Comparison of ENCODE assay signal across 1 cellular context in genomic region chr17:42980766-42981397, GRCh38.
TF ChIP-seq lines count a peak whose summit lies in the region.

No MANE protein-coding gene starts in this region.

TF ChIP-seq in HepG2, 621 proteins besides CTCF, POLR2A, EP300 and RAD21 (continued from another document and continues in another):
- TF ChIP-seq SNAI1 (CRISPR knock-in tag; IDR thresholded peaks at IDR 0.05; ENCODE audit: borderline replicate concordance): no peak
- no peak for TF ChIP-seq ZFP36L2 (CRISPR knock-in tag; IDR thresholded peaks at IDR 0.05)
- TF ChIP-seq ZNF207 (IDR thresholded peaks at IDR 0.05; ENCODE audit: borderline replicate concordance): no peak
- TF ChIP-seq SMYD3 (CRISPR knock-in tag; IDR thresholded peaks at IDR 0.05): no peak
- peak; percentile 92; the same call in 1 of the 2 replicates for TF ChIP-seq ZNF674 (CRISPR knock-in tag; IDR thresholded peaks at IDR 0.05; ENCODE audit: low read depth)
- TF ChIP-seq ZNF20 (CRISPR knock-in tag; IDR thresholded peaks at IDR 0.05): no peak
- no peak; the same call in 1 of the 2 replicates for TF ChIP-seq ZNF841 (CRISPR knock-in tag; IDR thresholded peaks at IDR 0.05; ENCODE audit: borderline replicate concordance)
- no peak for TF ChIP-seq TCF7L2 (IDR thresholded peaks at IDR 0.05; ENCODE audit: low read depth, low read length)
- 0 out of 2 replicates have a peak, but pooled peaks have one; percentile 6 for TF ChIP-seq ZSCAN20 (CRISPR knock-in tag; IDR thresholded peaks at IDR 0.05; ENCODE audit: borderline replicate concordance)
- TF ChIP-seq ZBTB42 (CRISPR knock-in tag; IDR thresholded peaks at IDR 0.05): 0 out of 2 replicates have a peak, but pooled peaks have one; percentile 16
- TF ChIP-seq ZNF225 (CRISPR knock-in tag; IDR thresholded peaks at IDR 0.05): peak; percentile 73; the same call in 1 of the 2 replicates
- no peak for TF ChIP-seq TBX3 (IDR thresholded peaks at IDR 0.05; ENCODE audit: borderline replicate concordance)
- TF ChIP-seq GATAD1 (CRISPR knock-in tag; IDR thresholded peaks at IDR 0.05): peak; percentile 67; the same call in 1 of the 2 replicates
- TF ChIP-seq NONO (IDR thresholded peaks at IDR 0.05): no peak
- TF ChIP-seq NONO (CRISPR knock-in tag; conservative IDR thresholded peaks at IDR 0.05): no peak
- TF ChIP-seq HNRNPH1 (optimal IDR thresholded peaks at IDR 0.05; ENCODE audit: low read depth, low read length): no peak
- TF ChIP-seq, protein P1, sequence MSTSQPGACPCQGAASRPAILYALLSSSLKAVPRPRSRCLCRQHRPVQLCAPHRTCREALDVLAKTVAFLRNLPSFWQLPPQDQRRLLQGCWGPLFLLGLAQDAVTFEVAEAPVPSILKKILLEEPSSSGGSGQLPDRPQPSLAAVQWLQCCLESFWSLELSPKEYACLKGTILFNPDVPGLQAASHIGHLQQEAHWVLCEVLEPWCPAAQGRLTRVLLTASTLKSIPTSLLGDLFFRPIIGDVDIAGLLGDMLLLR (CRISPR knock-in tag; IDR thresholded peaks at IDR 0.05): peak; percentile 49; the same call in 1 of the 2 replicates
- TF ChIP-seq GMEB2 (CRISPR knock-in tag; IDR thresholded peaks at IDR 0.05; ENCODE audit: low read depth): peak; percentile 27; the same call in 1 of the 2 replicates
- TF ChIP-seq, protein P2, sequence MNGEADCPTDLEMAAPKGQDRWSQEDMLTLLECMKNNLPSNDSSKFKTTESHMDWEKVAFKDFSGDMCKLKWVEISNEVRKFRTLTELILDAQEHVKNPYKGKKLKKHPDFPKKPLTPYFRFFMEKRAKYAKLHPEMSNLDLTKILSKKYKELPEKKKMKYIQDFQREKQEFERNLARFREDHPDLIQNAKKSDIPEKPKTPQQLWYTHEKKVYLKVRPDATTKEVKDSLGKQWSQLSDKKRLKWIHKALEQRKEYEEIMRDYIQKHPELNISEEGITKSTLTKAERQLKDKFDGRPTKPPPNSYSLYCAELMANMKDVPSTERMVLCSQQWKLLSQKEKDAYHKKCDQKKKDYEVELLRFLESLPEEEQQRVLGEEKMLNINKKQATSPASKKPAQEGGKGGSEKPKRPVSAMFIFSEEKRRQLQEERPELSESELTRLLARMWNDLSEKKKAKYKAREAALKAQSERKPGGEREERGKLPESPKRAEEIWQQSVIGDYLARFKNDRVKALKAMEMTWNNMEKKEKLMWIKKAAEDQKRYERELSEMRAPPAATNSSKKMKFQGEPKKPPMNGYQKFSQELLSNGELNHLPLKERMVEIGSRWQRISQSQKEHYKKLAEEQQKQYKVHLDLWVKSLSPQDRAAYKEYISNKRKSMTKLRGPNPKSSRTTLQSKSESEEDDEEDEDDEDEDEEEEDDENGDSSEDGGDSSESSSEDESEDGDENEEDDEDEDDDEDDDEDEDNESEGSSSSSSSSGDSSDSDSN (CRISPR knock-in tag; IDR thresholded peaks at IDR 0.05): peak; percentile 95
- TF ChIP-seq CSRNP1 (CRISPR knock-in tag; IDR thresholded peaks at IDR 0.05): no peak; the same call in 1 of the 2 replicates
- TF ChIP-seq ZNF251 (CRISPR knock-in tag; IDR thresholded peaks at IDR 0.05): 0 out of 2 replicates have a peak, but pooled peaks have one; percentile 46
- no peak for TF ChIP-seq CHD4 (IDR thresholded peaks at IDR 0.05; ENCODE audit: borderline replicate concordance, low read length)
- no peak for TF ChIP-seq POLR2G (IDR thresholded peaks at IDR 0.05; ENCODE audit: low read depth, low read length)
- TF ChIP-seq ZKSCAN8 (CRISPR knock-in tag; IDR thresholded peaks at IDR 0.05; ENCODE audit: borderline replicate concordance): no peak
- no peak for TF ChIP-seq ZSCAN30 (CRISPR knock-in tag; IDR thresholded peaks at IDR 0.05)
- TF ChIP-seq KLF6 (CRISPR knock-in tag; IDR thresholded peaks at IDR 0.05): no peak; the same call in 1 of the 2 replicates
- no peak for TF ChIP-seq ZNF652 (CRISPR knock-in tag; IDR thresholded peaks at IDR 0.05; ENCODE audit: borderline replicate concordance, low read depth)
- peak; percentile 97 for TF ChIP-seq ZNF598 (CRISPR knock-in tag; IDR thresholded peaks at IDR 0.05; ENCODE audit: borderline replicate concordance)
- peak; percentile 79; the same call in 1 of the 2 replicates for TF ChIP-seq ZNF446 (CRISPR knock-in tag; IDR thresholded peaks at IDR 0.05)
- no peak for TF ChIP-seq XBP1 (CRISPR knock-in tag; IDR thresholded peaks at IDR 0.05)
- no peak for TF ChIP-seq ZNF816 (CRISPR knock-in tag; IDR thresholded peaks at IDR 0.05; ENCODE audit: borderline replicate concordance)
- TF ChIP-seq SKI (IDR thresholded peaks at IDR 0.05; ENCODE audit: partially characterized antibody): peak; percentile 1
- TF ChIP-seq ZNF34 (CRISPR knock-in tag; IDR thresholded peaks at IDR 0.05; ENCODE audit: borderline replicate concordance): peak; percentile 72; the same call in 1 of the 2 replicates
- no peak for TF ChIP-seq MIXL1 (CRISPR knock-in tag; IDR thresholded peaks at IDR 0.05)
- peak; percentile 92 for TF ChIP-seq MAX (IDR thresholded peaks at IDR 0.05)
- no peak for TF ChIP-seq ZNF256 (CRISPR knock-in tag; conservative IDR thresholded peaks at IDR 0.05)
- TF ChIP-seq GFI1 (CRISPR knock-in tag; IDR thresholded peaks at IDR 0.05; ENCODE audit: borderline replicate concordance): no peak; the same call in 1 of the 2 replicates
- no peak for TF ChIP-seq TOPORS (CRISPR knock-in tag; IDR thresholded peaks at IDR 0.05)
- TF ChIP-seq, protein P3, sequence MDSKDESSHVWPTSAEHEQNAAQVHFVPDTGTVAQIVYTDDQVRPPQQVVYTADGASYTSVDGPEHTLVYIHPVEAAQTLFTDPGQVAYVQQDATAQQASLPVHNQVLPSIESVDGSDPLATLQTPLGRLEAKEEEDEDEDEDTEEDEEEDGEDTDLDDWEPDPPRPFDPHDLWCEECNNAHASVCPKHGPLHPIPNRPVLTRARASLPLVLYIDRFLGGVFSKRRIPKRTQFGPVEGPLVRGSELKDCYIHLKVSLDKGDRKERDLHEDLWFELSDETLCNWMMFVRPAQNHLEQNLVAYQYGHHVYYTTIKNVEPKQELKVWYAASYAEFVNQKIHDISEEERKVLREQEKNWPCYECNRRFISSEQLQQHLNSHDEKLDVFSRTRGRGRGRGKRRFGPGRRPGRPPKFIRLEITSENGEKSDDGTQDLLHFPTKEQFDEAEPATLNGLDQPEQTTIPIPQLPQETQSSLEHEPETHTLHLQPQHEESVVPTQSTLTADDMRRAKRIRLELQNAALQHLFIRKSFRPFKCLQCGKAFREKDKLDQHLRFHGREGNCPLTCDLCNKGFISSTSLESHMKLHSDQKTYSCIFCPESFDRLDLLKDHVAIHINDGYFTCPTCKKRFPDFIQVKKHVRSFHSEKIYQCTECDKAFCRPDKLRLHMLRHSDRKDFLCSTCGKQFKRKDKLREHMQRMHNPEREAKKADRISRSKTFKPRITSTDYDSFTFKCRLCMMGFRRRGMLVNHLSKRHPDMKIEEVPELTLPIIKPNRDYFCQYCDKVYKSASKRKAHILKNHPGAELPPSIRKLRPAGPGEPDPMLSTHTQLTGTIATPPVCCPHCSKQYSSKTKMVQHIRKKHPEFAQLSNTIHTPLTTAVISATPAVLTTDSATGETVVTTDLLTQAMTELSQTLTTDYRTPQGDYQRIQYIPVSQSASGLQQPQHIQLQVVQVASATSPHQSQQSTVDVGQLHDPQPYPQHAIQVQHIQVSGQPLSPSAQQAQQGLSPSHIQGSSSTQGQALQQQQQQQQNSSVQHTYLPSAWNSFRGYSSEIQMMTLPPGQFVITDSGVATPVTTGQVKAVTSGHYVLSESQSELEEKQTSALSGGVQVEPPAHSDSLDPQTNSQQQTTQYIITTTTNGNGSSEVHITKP (CRISPR knock-in tag; IDR thresholded peaks at IDR 0.05; ENCODE audit: low read depth): no peak
- TF ChIP-seq BORCS8-MEF2B (CRISPR knock-in tag; IDR thresholded peaks at IDR 0.05): no peak
- TF ChIP-seq ATF5 (CRISPR knock-in tag; IDR thresholded peaks at IDR 0.05; ENCODE audit: low read depth): no peak
- no peak for TF ChIP-seq FOXJ3 (CRISPR knock-in tag; IDR thresholded peaks at IDR 0.05; ENCODE audit: borderline replicate concordance)
- TF ChIP-seq ESRRA (CRISPR knock-in tag; IDR thresholded peaks at IDR 0.05; ENCODE audit: low read depth): no peak; the same call in 1 of the 2 replicates
- TF ChIP-seq, protein P4, sequence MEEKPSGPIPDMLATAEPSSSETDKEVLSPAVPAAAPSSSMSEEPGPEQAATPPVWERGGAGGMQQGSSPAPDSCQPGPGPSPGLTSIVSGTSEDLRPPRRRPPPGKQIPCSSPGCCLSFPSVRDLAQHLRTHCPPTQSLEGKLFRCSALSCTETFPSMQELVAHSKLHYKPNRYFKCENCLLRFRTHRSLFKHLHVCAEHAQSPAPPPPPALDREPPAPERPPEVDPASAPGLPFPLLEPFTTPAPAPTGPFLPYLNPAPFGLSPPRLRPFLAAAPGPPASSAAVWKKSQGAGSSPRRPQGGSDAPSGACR (CRISPR knock-in tag; IDR thresholded peaks at IDR 0.05): peak; percentile 32; the same call in 1 of the 2 replicates
- no peak for TF ChIP-seq KAT2B (IDR thresholded peaks at IDR 0.05; ENCODE audit: borderline replicate concordance, low read depth, low read length)
- TF ChIP-seq ZSCAN21 (CRISPR knock-in tag; IDR thresholded peaks at IDR 0.05; ENCODE audit: borderline replicate concordance): peak; percentile 62; the same call in 1 of the 2 replicates
- peak; percentile 94 for TF ChIP-seq HES4 (CRISPR knock-in tag; IDR thresholded peaks at IDR 0.05; ENCODE audit: borderline replicate concordance)
- no peak for TF ChIP-seq SMAD9 (CRISPR knock-in tag; IDR thresholded peaks at IDR 0.05)
- no peak for TF ChIP-seq SIX1 (CRISPR knock-in tag; IDR thresholded peaks at IDR 0.05; ENCODE audit: borderline replicate concordance)
- TF ChIP-seq, protein P5, sequence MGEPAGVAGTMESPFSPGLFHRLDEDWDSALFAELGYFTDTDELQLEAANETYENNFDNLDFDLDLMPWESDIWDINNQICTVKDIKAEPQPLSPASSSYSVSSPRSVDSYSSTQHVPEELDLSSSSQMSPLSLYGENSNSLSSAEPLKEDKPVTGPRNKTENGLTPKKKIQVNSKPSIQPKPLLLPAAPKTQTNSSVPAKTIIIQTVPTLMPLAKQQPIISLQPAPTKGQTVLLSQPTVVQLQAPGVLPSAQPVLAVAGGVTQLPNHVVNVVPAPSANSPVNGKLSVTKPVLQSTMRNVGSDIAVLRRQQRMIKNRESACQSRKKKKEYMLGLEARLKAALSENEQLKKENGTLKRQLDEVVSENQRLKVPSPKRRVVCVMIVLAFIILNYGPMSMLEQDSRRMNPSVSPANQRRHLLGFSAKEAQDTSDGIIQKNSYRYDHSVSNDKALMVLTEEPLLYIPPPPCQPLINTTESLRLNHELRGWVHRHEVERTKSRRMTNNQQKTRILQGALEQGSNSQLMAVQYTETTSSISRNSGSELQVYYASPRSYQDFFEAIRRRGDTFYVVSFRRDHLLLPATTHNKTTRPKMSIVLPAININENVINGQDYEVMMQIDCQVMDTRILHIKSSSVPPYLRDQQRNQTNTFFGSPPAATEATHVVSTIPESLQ (CRISPR knock-in tag; conservative IDR thresholded peaks at IDR 0.05): no peak
- TF ChIP-seq RBM39 (IDR thresholded peaks at IDR 0.05; ENCODE audit: low read depth, low read length, poor library complexity, severe bottlenecking): peak; percentile 41
- TF ChIP-seq CBFB (CRISPR knock-in tag; IDR thresholded peaks at IDR 0.05): no peak
